In the genomic region with DNA sequence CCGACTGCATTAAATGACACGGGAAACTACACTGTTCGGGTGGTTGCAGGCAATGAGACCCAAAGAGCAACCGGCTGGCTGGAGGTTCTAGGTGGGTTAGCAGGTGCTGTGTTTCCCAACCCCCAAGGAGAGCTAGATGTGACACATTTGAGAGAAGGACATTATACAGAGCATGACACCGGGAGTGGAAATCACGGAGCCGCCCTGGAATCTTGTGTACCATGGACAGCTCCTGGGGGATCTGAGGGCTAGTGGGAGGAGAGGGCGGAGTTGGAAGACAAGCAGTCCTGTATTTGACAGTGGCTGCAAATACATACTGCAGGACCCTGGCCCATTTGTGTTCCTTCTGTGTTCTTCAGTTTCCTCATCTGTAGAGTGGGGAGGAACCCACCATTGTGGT, we compare ENCODE assay signal across 17 cellular contexts. TPM values are rescaled to one million over a fixed set of nuclear protein-coding genes. Genes with fewer than 3 reads are reported as not detected.
DNase-seq lines count a peak whose midpoint lies in the region; ATAC-seq and TF ChIP-seq lines count a peak whose summit lies in the region.
"Had no signal": no experiment of that assay in that cellular context is flagged by ENCODE, and none has a peak within 500 bp of the region (broad histone marks: within the 10 kb centered on the region; RNA-seq: fewer than 3 reads in every experiment).

No MANE protein-coding gene starts in this region.

- TF ChIP-seq CTCF in NB4 (IDR thresholded peaks at IDR 0.05; ENCODE audit: low read depth, low read length) = no peak

- H3K27me3 Mint-ChIP-seq in activated naive CD4-positive, alpha-beta T cell treated with anti-CD3 and anti-CD28 coated beads for 36 hours (ENCODE audit: low read depth) = peaks cover 6% of the 10 kb centered on the region

- H3K4me1 ChIP-seq in duodenal mucosa (ENCODE audit: control insufficient read depth in 1 of 2, insufficient read depth in 2 of 2, low read length in 2 of 2) = peaks cover 2 to 16% of the 10 kb centered on the region in 2 donors

- H3K4me1 Mint-ChIP-seq in activated naive CD4-positive, alpha-beta T cell treated with anti-CD3 and anti-CD28 coated beads for 36 hours (ENCODE audit: low read depth) = peaks cover 18% of the 10 kb centered on the region

- peaks cover 0 to 22% of the 10 kb centered on the region in 2 donors for H3K36me3 ChIP-seq in duodenal mucosa (ENCODE audit: control insufficient read depth in 1 of 2, insufficient read depth in 2 of 2, low read length in 2 of 2)

- H3K27ac ChIP-seq in duodenal mucosa (ENCODE audit: low read depth, low read length) (no peak overlapping the region), caudate nucleus (ENCODE audit: low read depth, low read length) (no peak overlapping the region)
- H3K27ac ChIP-seq: coronary artery, HL-60, PC-9 had no signal

- no peak overlapping the region for H3K4me3 Mint-ChIP-seq in activated naive CD4-positive, alpha-beta T cell treated with anti-CD3 and anti-CD28 coated beads for 36 hours

- H3K9ac ChIP-seq in duodenal mucosa (ENCODE audit: low read depth in 1 of 2, low read length in 2 of 2) = no peak overlapping the region

- H3K4me3 ChIP-seq in NB4 (ENCODE audit: low read depth, low read length) (no peak overlapping the region), duodenal mucosa (ENCODE audit: low read depth in 1 of 2, low read length in 2 of 2) (peak overlapping the region; percentile 43 to 70)
- H3K4me3 ChIP-seq: coronary artery, PC-9 had no signal

- TF ChIP-seq POLR2A in NB4 (IDR thresholded peaks at IDR 0.05; ENCODE audit: extremely low read depth, insufficient read length) = no peak

- intact Hi-C loops in activated naive CD4-positive, alpha-beta T cell treated with anti-CD3 and anti-CD28 coated beads for 36 hours (cut with micrococcal nuclease) = no loop called here

- H3K9me3 Mint-ChIP-seq in activated naive CD4-positive, alpha-beta T cell treated with anti-CD3 and anti-CD28 coated beads for 36 hours = no peaks in the 10 kb centered on the region
- peaks cover 0 to 8% of the 10 kb centered on the region in 2 donors for H3K9me3 Mint-ChIP-seq in activated naive CD4-positive, alpha-beta T cell treated with anti-CD3 and anti-CD28 coated beads, Interleukin-2, amount 50 U/mL, for 72 hours

- no peaks in the 10 kb centered on the region for H3K27me3 ChIP-seq in duodenal mucosa (ENCODE audit: control insufficient read depth in 1 of 2, insufficient read depth in 2 of 2, low read length in 2 of 2)

- H3K9me3 ChIP-seq in duodenal mucosa (ENCODE audit: control insufficient read depth in 1 of 2, low read length in 2 of 2) = no peaks in the 10 kb centered on the region

- CTCF ChIA-PET in activated naive CD4-positive, alpha-beta T cell treated with anti-CD3 and anti-CD28 coated beads for 36 hours (lab: Charles Lee) = interaction anchor here (0.9 kb wide), 1 partner anchor 29 kb away, joined by 3 read pairs; no protein-coding TSS in a partner anchor

- DNase-seq in activated naive CD4-positive, alpha-beta T cell treated with anti-CD3 and anti-CD28 coated beads for 36 hours = peak; percentile 43
- DNase-seq in activated naive CD4-positive, alpha-beta T cell treated with anti-CD3 and anti-CD28 coated beads, Interleukin-2, amount 50 U/mL, for 72 hours (ENCODE audit: low spot score in 2 of 2) = no peak
- peak; percentile 63 for DNase-seq in NB4 (ENCODE audit: low read depth)
- peak; percentile 21 for DNase-seq in stimulated activated CD4-positive, alpha-beta T cell treated with anti-CD3 and anti-CD28 coated beads, Interleukin-4, amount 100 ng/mL, for 1 hour
- DNase-seq in caudate nucleus (lab: John Stamatoyannopoulos, UW) = no peak
- DNase-seq: activated gamma-delta T cell, GDM1, NCI-H187, PC-9, right cardiac atrium had no signal

- no peak overlapping the region for H3K27ac Mint-ChIP-seq in activated naive CD4-positive, alpha-beta T cell treated with anti-CD3 and anti-CD28 coated beads for 36 hours
- H3K27ac Mint-ChIP-seq in activated naive CD4-positive, alpha-beta T cell treated with anti-CD3 and anti-CD28 coated beads, Interleukin-2, amount 50 U/mL, for 72 hours = no peak overlapping the region

- no peak for ATAC-seq in activated naive CD4-positive, alpha-beta T cell treated with anti-CD3 and anti-CD28 coated beads, Interleukin-2, amount 50 U/mL, for 72 hours
- no peak for ATAC-seq in GM18502 (IDR thresholded peaks at IDR 0.05; ENCODE audit: poor library complexity, unreplicated experiment)
- ATAC-seq in HG03457 (IDR thresholded peaks at IDR 0.05; ENCODE audit: unreplicated experiment) = no peak
- ATAC-seq: right cardiac atrium had no signal

- H3K36me3 Mint-ChIP-seq in activated naive CD4-positive, alpha-beta T cell treated with anti-CD3 and anti-CD28 coated beads for 36 hours (ENCODE audit: low read depth) = no peaks in the 10 kb centered on the region
- no peaks in the 10 kb centered on the region for H3K36me3 Mint-ChIP-seq in activated naive CD4-positive, alpha-beta T cell treated with anti-CD3 and anti-CD28 coated beads, Interleukin-2, amount 50 U/mL, for 72 hours

RNA-seq across cellular contexts. Expression of a gene that starts 2.3 kb away (rescaled TPM):
- total RNA-seq in activated naive CD4-positive, alpha-beta T cell treated with anti-CD3 and anti-CD28 coated beads for 36 hours = not detected
- not detected for total RNA-seq in activated naive CD4-positive, alpha-beta T cell treated with anti-CD3 and anti-CD28 coated beads, Interleukin-2, amount 50 U/mL, for 72 hours
- total RNA-seq: glomerular endothelial cell, mesenteric fat pad, PC-9, right cardiac atrium had no signal

RNA-seq across cellular contexts. Expression of a gene that starts 21.0 kb away (rescaled TPM):
- not detected for total RNA-seq in activated naive CD4-positive, alpha-beta T cell treated with anti-CD3 and anti-CD28 coated beads for 36 hours
- 1 to 10 TPM in 1 of 2 donors, not detected in 1; 1.4 TPM for total RNA-seq in activated naive CD4-positive, alpha-beta T cell treated with anti-CD3 and anti-CD28 coated beads, Interleukin-2, amount 50 U/mL, for 72 hours
- total RNA-seq: glomerular endothelial cell, PC-9 had no signal

RNA-seq across cellular contexts. Expression of a gene that starts 22.3 kb away (rescaled TPM):
- not detected for total RNA-seq in activated naive CD4-positive, alpha-beta T cell treated with anti-CD3 and anti-CD28 coated beads for 36 hours
- not detected for total RNA-seq in activated naive CD4-positive, alpha-beta T cell treated with anti-CD3 and anti-CD28 coated beads, Interleukin-2, amount 50 U/mL, for 72 hours
- total RNA-seq: glomerular endothelial cell, PC-9, right cardiac atrium had no signal

RNA-seq across cellular contexts. Expression of a gene that starts 50.9 kb away (rescaled TPM):
- not detected for total RNA-seq in activated naive CD4-positive, alpha-beta T cell treated with anti-CD3 and anti-CD28 coated beads for 36 hours
- not detected for total RNA-seq in activated naive CD4-positive, alpha-beta T cell treated with anti-CD3 and anti-CD28 coated beads, Interleukin-2, amount 50 U/mL, for 72 hours
- total RNA-seq: glomerular endothelial cell, PC-9 had no signal

Comparison
In these comparisons a context has a peak if more than half of its experiments do, and no peak if none do; other contexts are left out.
1. DNase-seq: peak in activated naive CD4-positive, alpha-beta T cell treated with anti-CD3 and anti-CD28 coated beads for 36 hours (single experiment), NB4 (single experiment) and stimulated activated CD4-positive, alpha-beta T cell treated with anti-CD3 and anti-CD28 coated beads, Interleukin-4, amount 100 ng/mL, for 1 hour (single experiment); none in activated naive CD4-positive, alpha-beta T cell treated with anti-CD3 and anti-CD28 coated beads, Interleukin-2, amount 50 U/mL, for 72 hours (0 of 2) and caudate nucleus (0 of 61).